Comparison of ENCODE assay signal across 8 cellular contexts in genomic region chr1:24503003-24503751, GRCh38. TPM values are rescaled to one million over a fixed set of nuclear protein-coding genes. Genes with fewer than 3 reads are reported as not detected.
A peak's percentile ranks its signal among the peaks of the same experiment; 100 is the strongest.
DNase-seq lines count a peak whose midpoint lies in the region; ATAC-seq and TF ChIP-seq lines count a peak whose summit lies in the region.

No MANE protein-coding gene starts in this region.

- peak overlapping the region; percentile 89 for H3K4me3 Mint-ChIP-seq in activated T-cell treated with anti-CD3 and anti-CD28 coated beads, Interleukin-2, amount 50 U/mL, for 24 hours
- peak overlapping the region; percentile 99 to 100 (median 99) for H3K4me3 Mint-ChIP-seq in T-cell
- peak overlapping the region; percentile 100 for H3K4me3 Mint-ChIP-seq in endothelial cell (ENCODE audit: unreplicated experiment)
- peak overlapping the region; percentile 93 for H3K4me3 Mint-ChIP-seq in nephron progenitor cell

- POLR2A ChIA-PET in T-cell (lab: Charles Lee): interaction anchor here (0.6 to 4.4 kb wide), 9 partner anchors 16 to 84 kb away, joined by 3 to 30 read pairs (median 5); no protein-coding TSS in a partner anchor

- no peaks in the 10 kb centered on the region for H3K27me3 Mint-ChIP-seq in activated T-cell treated with anti-CD3 and anti-CD28 coated beads, Interleukin-2, amount 50 U/mL, for 24 hours
- peaks cover 0 to 2% of the 10 kb centered on the region in 2 donors for H3K27me3 Mint-ChIP-seq in T-cell
- H3K27me3 Mint-ChIP-seq in endothelial cell (ENCODE audit: unreplicated experiment): peaks cover 7% of the 10 kb centered on the region
- H3K27me3 Mint-ChIP-seq in nephron progenitor cell (ENCODE audit: low read depth, poor library complexity): peaks cover 58% of the 10 kb centered on the region

- CTCF ChIA-PET in T-cell (lab: Charles Lee): interaction anchor here in 1 of 2 donors (0.8 to 4.4 kb wide), 6 partner anchors 17 to 88 kb away, joined by 3 to 29 read pairs (median 8); partner anchors contain the start of gene NIPAL3

- TF ChIP-seq CTCF in endothelial cell (IDR thresholded peaks at IDR 0.05; ENCODE audit: unreplicated experiment) (no peak), nephron progenitor cell (IDR thresholded peaks at IDR 0.05) (no peak)

- ATAC-seq in T-cell (replicated peaks in 1 of 4) (peak in 3 of 4 experiments; percentile 31 to 38 (median 34)), HG03108 (IDR thresholded peaks at IDR 0.05; ENCODE audit: unreplicated experiment) (no peak)

- peak overlapping the region; percentile 93 for H3K27ac Mint-ChIP-seq in activated T-cell treated with anti-CD3 and anti-CD28 coated beads, Interleukin-2, amount 50 U/mL, for 24 hours
- peak overlapping the region; percentile 92 to 99 for H3K27ac Mint-ChIP-seq in T-cell
- peak overlapping the region; percentile 97 for H3K27ac Mint-ChIP-seq in endothelial cell (ENCODE audit: unreplicated experiment)
- no peak overlapping the region for H3K27ac Mint-ChIP-seq in nephron progenitor cell

- peaks cover 73% of the 10 kb centered on the region for H3K4me1 Mint-ChIP-seq in activated T-cell treated with anti-CD3 and anti-CD28 coated beads, Interleukin-2, amount 50 U/mL, for 24 hours (ENCODE audit: low read depth)
- H3K4me1 Mint-ChIP-seq in T-cell: peaks cover 69 to 79% (median 76%) of the 10 kb centered on the region in 3 donors
- peaks cover 43% of the 10 kb centered on the region for H3K4me1 Mint-ChIP-seq in endothelial cell (ENCODE audit: unreplicated experiment)
- H3K4me1 Mint-ChIP-seq in nephron progenitor cell: peaks cover 25% of the 10 kb centered on the region

- DNase-seq in activated T-cell treated with anti-CD3 and anti-CD28 coated beads, Interleukin-2, amount 50 U/mL, for 24 hours: peak; percentile 70
- DNase-seq in activated T-cell treated with anti-CD3 and anti-CD28 coated beads, Interleukin-2, amount 50 U/mL, for 1 hour: no peak
- peak in 9 of 34 experiments; percentile 13 to 56 (median 31) for DNase-seq in T-cell
- DNase-seq in endothelial cell (ENCODE audit: low spot score): peak; percentile 9
- DNase-seq in nephron progenitor cell: no peak
- no peak for DNase-seq in SHP77 (lab: John Stamatoyannopoulos, UW)
- no peak for DNase-seq in hepatic stellate cell (ENCODE audit: low spot score)

- H3K36me3 Mint-ChIP-seq in activated T-cell treated with anti-CD3 and anti-CD28 coated beads, Interleukin-2, amount 50 U/mL, for 24 hours (ENCODE audit: low read depth): peaks cover 19% of the 10 kb centered on the region
- peaks cover 29% of the 10 kb centered on the region for H3K36me3 Mint-ChIP-seq in T-cell
- H3K36me3 Mint-ChIP-seq in endothelial cell (ENCODE audit: low read depth, unreplicated experiment): peaks cover 8% of the 10 kb centered on the region
- H3K36me3 Mint-ChIP-seq in nephron progenitor cell (ENCODE audit: low read depth): no peaks in the 10 kb centered on the region

- H3K9me3 Mint-ChIP-seq in activated T-cell treated with anti-CD3 and anti-CD28 coated beads, Interleukin-2, amount 50 U/mL, for 24 hours: no peaks in the 10 kb centered on the region
- H3K9me3 Mint-ChIP-seq in T-cell (no peaks in the 10 kb centered on the region), endothelial cell (ENCODE audit: unreplicated experiment) (no peaks in the 10 kb centered on the region), nephron progenitor cell (no peaks in the 10 kb centered on the region)

RNA-seq across cellular contexts. Expression of gene RCAN3, which starts 0.5 kb away (rescaled TPM):
- total RNA-seq in T-cell (100 to 1,000 TPM; 149 to 202 (median 186) TPM), endothelial cell (ENCODE audit: unreplicated experiment) (24.9 TPM)

RNA-seq across cellular contexts. Expression of gene NCMAP, which starts 52.7 kb away (rescaled TPM):
- under 1 TPM in 4 of 5 donors, not detected in 1; 0.13 to 0.23 (median 0.19) TPM for total RNA-seq in T-cell
- total RNA-seq in endothelial cell (ENCODE audit: unreplicated experiment): 0.05 TPM

Comparison
In these comparisons a context has a peak if more than half of its experiments do, and no peak if none do; other contexts are left out.
1. DNase-seq: peak in activated T-cell treated with anti-CD3 and anti-CD28 coated beads, Interleukin-2, amount 50 U/mL, for 24 hours (single experiment) and endothelial cell (single experiment); none in activated T-cell treated with anti-CD3 and anti-CD28 coated beads, Interleukin-2, amount 50 U/mL, for 1 hour (single experiment), nephron progenitor cell (single experiment), SHP77 (0 of 2) and hepatic stellate cell (single experiment).
2. Peak in every context shown above with its lines, with median percentiles within 50 percentile points of each other: H3K4me3 Mint-ChIP-seq.